ENCODE assay signal across 9 cellular contexts in the genomic region with DNA sequence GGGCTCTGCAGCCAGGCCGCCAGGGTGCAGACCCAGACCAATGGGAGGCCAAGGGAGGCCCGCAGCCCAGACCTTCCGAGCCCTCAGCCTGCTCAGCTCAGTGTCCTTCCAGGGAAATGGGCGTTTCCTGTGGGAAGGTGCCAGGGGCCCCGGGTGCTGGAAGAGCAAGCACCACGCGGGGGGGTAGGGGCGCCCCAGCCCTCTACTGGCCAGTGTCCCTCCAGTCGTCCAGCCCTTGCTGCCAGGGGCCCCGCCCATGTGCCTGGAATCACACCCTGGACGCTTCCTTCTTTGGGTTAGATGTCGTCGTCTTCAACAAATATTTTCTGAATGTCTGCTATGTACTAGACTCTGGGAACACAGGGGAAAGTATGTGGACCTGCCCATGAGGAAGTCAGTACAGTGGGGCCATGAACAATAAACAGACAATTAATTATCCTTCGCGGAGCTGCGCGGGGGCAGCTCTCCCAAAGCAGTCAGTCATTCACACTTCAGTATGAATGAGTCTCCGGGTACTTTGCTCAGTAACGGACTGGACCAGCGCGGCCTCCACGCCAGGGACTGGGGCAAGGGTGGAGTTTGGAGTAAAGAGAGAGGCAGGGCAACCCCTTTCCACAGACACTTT.
DNase-seq lines count a peak whose midpoint lies in the region; ATAC-seq, FAIRE-seq and TF ChIP-seq lines count a peak whose summit lies in the region.
"Had no signal": no experiment of that assay in that cellular context is flagged by ENCODE, and none has a peak within 500 bp of the region (broad histone marks: within the 10 kb centered on the region; RNA-seq: fewer than 3 reads in every experiment).

No MANE protein-coding gene starts in this region.

- WGBS in right cardiac atrium = 43% methylated on average over 22 of the region's 22 CpGs

- H3K27me3 Mint-ChIP-seq in Caco-2 (ENCODE audit: insufficient read depth, unreplicated experiment) (no peaks in the 10 kb centered on the region), astrocyte (ENCODE audit: low read depth, unreplicated experiment) (peaks cover 19% of the 10 kb centered on the region), T-helper 17 cell (no peaks in the 10 kb centered on the region)

- H3K9me3 ChIP-seq in Caco-2 (peaks cover 35% of the 10 kb centered on the region), astrocyte (ENCODE audit: insufficient read depth, low read depth, low read length) (peaks cover 11% of the 10 kb centered on the region), right cardiac atrium (ENCODE audit: control insufficient read depth, low read length) (no peaks in the 10 kb centered on the region), T-helper 17 cell (ENCODE audit: control insufficient read depth, low read length, poor library complexity, severe bottlenecking) (peaks cover 2% of the 10 kb centered on the region)

- H3K27ac Mint-ChIP-seq in Caco-2 (ENCODE audit: unreplicated experiment) (peak overlapping the region; percentile 21), astrocyte (ENCODE audit: unreplicated experiment) (peak overlapping the region; percentile 97), T-helper 17 cell (no peak overlapping the region)

- TF ChIP-seq CTCF in Caco-2 (IDR thresholded peaks at IDR 0.05; ENCODE audit: insufficient read depth in 1 of 2, low read depth in 1 of 2, low read length in 1 of 2, severe bottlenecking in 1 of 2, unreplicated experiment in 1 of 2) (no peak), astrocyte (IDR thresholded peaks at IDR 0.05; ENCODE audit: insufficient read depth, low read depth, low read length) (no peak), retinal pigment epithelial cell (conservative IDR thresholded peaks at IDR 0.05; ENCODE audit: low read depth, low read length) (peak; percentile 9)

- H3K4me3 ChIP-seq in Caco-2 (ENCODE audit: low read depth, low read length) (no peak overlapping the region), astrocyte (ENCODE audit: insufficient read depth, low read depth, low read length) (peak overlapping the region; percentile 20), right cardiac atrium (ENCODE audit: low read length) (no peak overlapping the region), retinal pigment epithelial cell (ENCODE audit: low read length) (no peak overlapping the region)

- H3K27me3 ChIP-seq in Caco-2 (replicated peaks; ENCODE audit: control insufficient read depth, insufficient read depth, low read length) = no peaks in the 10 kb centered on the region
- H3K27me3 ChIP-seq in astrocyte (ENCODE audit: insufficient read depth, low read length) = no peaks in the 10 kb centered on the region
- no peaks in the 10 kb centered on the region for H3K27me3 ChIP-seq in right cardiac atrium (ENCODE audit: control insufficient read depth, insufficient read depth)

- H3K4me1 Mint-ChIP-seq in Caco-2 (ENCODE audit: low read depth, unreplicated experiment) = peaks cover 8% of the 10 kb centered on the region
- peaks cover 13% of the 10 kb centered on the region for H3K4me1 Mint-ChIP-seq in astrocyte (ENCODE audit: low read depth, unreplicated experiment)
- no peaks in the 10 kb centered on the region for H3K4me1 Mint-ChIP-seq in T-helper 17 cell

- peak overlapping the region; percentile 76 for H3K9ac ChIP-seq in astrocyte (ENCODE audit: low read length)

- DNase-seq in Caco-2 (no peak), astrocyte (ENCODE audit: low read depth) (peak; percentile 91), right cardiac atrium (peak; percentile 91 to 97 (median 94)), retinal pigment epithelial cell (ENCODE audit: low read depth) (no peak), T-helper 17 cell (no peak)
- DNase-seq: NCI-H1436 treated with DMSO at 0.1 percent for 48 hours had no signal

- peaks cover 16% of the 10 kb centered on the region for H3K4me1 ChIP-seq in Caco-2
- peaks cover 26% of the 10 kb centered on the region for H3K4me1 ChIP-seq in astrocyte (ENCODE audit: insufficient read depth, low read length)
- H3K4me1 ChIP-seq in right cardiac atrium (ENCODE audit: control insufficient read depth, insufficient read depth, low read length) = peaks cover 4% of the 10 kb centered on the region

- peak; percentile 50 for FAIRE-seq in astrocyte (lab: Jason Lieb, UNC)

- H4K20me1 ChIP-seq in astrocyte (ENCODE audit: insufficient read depth, low read length) = no peaks in the 10 kb centered on the region

- H3K27ac ChIP-seq in astrocyte (ENCODE audit: low read depth, low read length) (peak overlapping the region; percentile 92), right cardiac atrium (ENCODE audit: low read length) (peak overlapping the region; percentile 88)

- no peaks in the 10 kb centered on the region for H3K79me2 ChIP-seq in astrocyte (ENCODE audit: insufficient read depth, low read length)

- peak overlapping the region; percentile 83 for H3K4me2 ChIP-seq in astrocyte (ENCODE audit: low read length)

- H3K36me3 Mint-ChIP-seq in Caco-2 (ENCODE audit: insufficient read depth, unreplicated experiment) = no peaks in the 10 kb centered on the region
- H3K36me3 Mint-ChIP-seq in astrocyte (ENCODE audit: low read depth, unreplicated experiment) = peaks cover 3% of the 10 kb centered on the region
- H3K36me3 Mint-ChIP-seq in T-helper 17 cell (ENCODE audit: low read depth) = peaks cover 6% of the 10 kb centered on the region

- H3K9me3 Mint-ChIP-seq in Caco-2 (ENCODE audit: unreplicated experiment) (peaks cover 68% of the 10 kb centered on the region), astrocyte (ENCODE audit: unreplicated experiment) (peaks cover 50% of the 10 kb centered on the region)

- CTCF ChIA-PET in Caco-2 (lab: Charles Lee) = interaction anchor here (0.8 kb wide), 1 partner anchor 10 kb away, joined by 4 read pairs; no protein-coding TSS in a partner anchor

- POLR2A ChIA-PET in Caco-2 (lab: Charles Lee) = no interaction called here

- intact Hi-C loops in Caco-2 (cut with micrococcal nuclease; ENCODE audit: unreplicated experiment) = no loop called here
- intact Hi-C loops in right cardiac atrium (cut with DNase I) = loop anchor here in 1 of 4 donors (5.0 kb wide), 1 partner anchor 62 kb away; a partner anchor contains a TSS

- BruUV-seq in Caco-2 (replicated peaks; lab: Mats Ljungman, UMichigan) = no TSS peak

- peak overlapping the region; percentile 72 for H2AFZ ChIP-seq in astrocyte (ENCODE audit: low read depth, low read length)

- ATAC-seq in right cardiac atrium (peak; percentile 86), T-helper 17 cell (no peak), GM18858 (IDR thresholded peaks at IDR 0.05; ENCODE audit: unreplicated experiment) (no peak), GM19395 (IDR thresholded peaks at IDR 0.05; ENCODE audit: unreplicated experiment) (no peak), GM18520 (IDR thresholded peaks at IDR 0.05; ENCODE audit: unreplicated experiment) (no peak)

- no peak overlapping the region for H3K4me3 Mint-ChIP-seq in Caco-2 (ENCODE audit: unreplicated experiment)
- H3K4me3 Mint-ChIP-seq in astrocyte (ENCODE audit: unreplicated experiment) = no peak overlapping the region
- H3K4me3 Mint-ChIP-seq in T-helper 17 cell = no peak overlapping the region

- H3K36me3 ChIP-seq in Caco-2 (ENCODE audit: control insufficient read depth, insufficient read depth, low read length) = no peaks in the 10 kb centered on the region
- H3K36me3 ChIP-seq in astrocyte (ENCODE audit: insufficient read depth, low read length) = no peaks in the 10 kb centered on the region

Comparison
In these comparisons a context has a peak if more than half of its experiments do, and no peak if none do; other contexts are left out.
1. DNase-seq: peak in astrocyte (single experiment) and right cardiac atrium (3 of 3); none in Caco-2 (0 of 2), retinal pigment epithelial cell (single experiment) and T-helper 17 cell (0 of 3).
2. ATAC-seq: peak in right cardiac atrium (2 of 2); none in T-helper 17 cell (single experiment), GM18858 (single experiment), GM19395 (single experiment) and GM18520 (single experiment).